In genomic region chr2:126776255-126776654, GRCh38 we compare ENCODE assay signal across 1 cellular context.
TF ChIP-seq lines count a peak whose summit lies in the region.

No MANE protein-coding gene starts in this region.

TF ChIP-seq in HepG2, 621 proteins besides CTCF, POLR2A, EP300 and RAD21 (continued from another document):
- TF ChIP-seq ZNF142 (CRISPR knock-in tag; IDR thresholded peaks at IDR 0.05) (no peak), STAT6 (CRISPR knock-in tag; IDR thresholded peaks at IDR 0.05; ENCODE audit: borderline replicate concordance) (no peak), ZNF749 (CRISPR knock-in tag; IDR thresholded peaks at IDR 0.05; ENCODE audit: borderline replicate concordance) (no peak), ZFP37 (CRISPR knock-in tag; IDR thresholded peaks at IDR 0.05; ENCODE audit: borderline replicate concordance) (no peak), ZNF143 (CRISPR knock-in tag; IDR thresholded peaks at IDR 0.05) (no peak), FOXK1 (CRISPR knock-in tag; IDR thresholded peaks at IDR 0.05; ENCODE audit: borderline replicate concordance, low read depth) (no peak), AKAP8 (CRISPR knock-in tag; IDR thresholded peaks at IDR 0.05) (no peak), ZBTB8A (CRISPR knock-in tag; IDR thresholded peaks at IDR 0.05; ENCODE audit: borderline replicate concordance, low read depth) (no peak), ZNF446 (CRISPR knock-in tag; IDR thresholded peaks at IDR 0.05) (no peak), PHB2 (IDR thresholded peaks at IDR 0.05; ENCODE audit: partially characterized antibody) (no peak), ZMYM4 (CRISPR knock-in tag; IDR thresholded peaks at IDR 0.05) (no peak), TGIF2 (CRISPR knock-in tag; IDR thresholded peaks at IDR 0.05) (no peak), SRY (CRISPR knock-in tag; IDR thresholded peaks at IDR 0.05) (no peak)
